ENCODE assay signal across 9 cellular contexts in genomic region chr12:8108808-8109398, GRCh38. TPM values are rescaled to one million over a fixed set of nuclear protein-coding genes. Genes with fewer than 3 reads are reported as not detected.
DNase-seq lines count a peak whose midpoint lies in the region; ATAC-seq and TF ChIP-seq lines count a peak whose summit lies in the region.
"Had no signal": no experiment of that assay in that cellular context is flagged by ENCODE, and none has a peak within 500 bp of the region (broad histone marks: within the 10 kb centered on the region; RNA-seq: fewer than 3 reads in every experiment).

No MANE protein-coding gene starts in this region.

- no peaks in the 10 kb centered on the region for H4K20me1 ChIP-seq in PC-3 (ENCODE audit: low read length)

- H3K9me2 ChIP-seq in PC-3 (replicated peaks; ENCODE audit: low read length): no peaks in the 10 kb centered on the region

- H3K36me3 ChIP-seq in PC-3 (ENCODE audit: low read depth, low read length): peaks cover 2% of the 10 kb centered on the region; the same call in 1 of the 2 replicates
- H3K36me3 ChIP-seq in esophagus muscularis mucosa: peaks cover 0 to 22% (median 9%) of the 10 kb centered on the region in 4 donors

- H3K4me1 ChIP-seq in PC-3 (ENCODE audit: insufficient read depth, low read length) (no peaks in the 10 kb centered on the region), esophagus muscularis mucosa (peaks cover 0 to 8% (median 0%) of the 10 kb centered on the region in 4 donors)

- peak; percentile 94 for TF ChIP-seq CTCF in PC-3 (conservative IDR thresholded peaks at IDR 0.05; ENCODE audit: low read depth, low read length)
- TF ChIP-seq CTCF in esophagus muscularis mucosa (IDR thresholded peaks at IDR 0.05): peak; percentile 89 to 95 (median 92)

- CTCF ChIA-PET in PC-3 (lab: Charles Lee): no interaction called here

- 0 out of 2 replicates have a peak overlapping the region, but pooled peaks have one; percentile 28 for H2AFZ ChIP-seq in PC-3 (ENCODE audit: low read length)

- peaks cover 5 to 30% (median 30%) of the 10 kb centered on the region in 3 donors for H3K36me3 Mint-ChIP-seq in naive thymus-derived CD8-positive, alpha-beta T cell

- H3K27ac Mint-ChIP-seq in naive thymus-derived CD8-positive, alpha-beta T cell: peak overlapping the region in 1 of 10 donors; percentile 48

- H3K27me3 Mint-ChIP-seq in naive thymus-derived CD8-positive, alpha-beta T cell: no peaks in the 10 kb centered on the region

- no peak for TF ChIP-seq EP300 in esophagus muscularis mucosa (IDR thresholded peaks at IDR 0.05)

- no peak overlapping the region for H3K9ac ChIP-seq in PC-3 (ENCODE audit: low read length)

- H3K4me2 ChIP-seq in PC-3 (ENCODE audit: low read length): no peak overlapping the region

- WGBS in esophagus muscularis mucosa: 0% methylated on average over 3 of the region's 3 CpGs

- H3K9me3 ChIP-seq in PC-3 (ENCODE audit: low read length) (no peaks in the 10 kb centered on the region), esophagus muscularis mucosa (no peaks in the 10 kb centered on the region)

- POLR2A ChIA-PET in PC-3 (lab: Charles Lee; ENCODE audit: unreplicated experiment): no interaction called here
- POLR2A ChIA-PET in naive thymus-derived CD8-positive, alpha-beta T cell (lab: Charles Lee): interaction anchor here (0.5 kb wide), 1 partner anchor 1420 kb away, joined by 4 read pairs; no protein-coding TSS in a partner anchor

- H3K4me3 Mint-ChIP-seq in naive thymus-derived CD8-positive, alpha-beta T cell: peak overlapping the region in 1 of 10 donors; percentile 18

- no TSS peak for BruUV-seq in PC-3 (replicated peaks; lab: Mats Ljungman, UMichigan)

- TF ChIP-seq POLR2A in esophagus muscularis mucosa (IDR thresholded peaks at IDR 0.05; ENCODE audit: low read depth): no peak

- intact Hi-C loops in PC-3 (cut with micrococcal nuclease): loop anchor here (1.0 kb wide), 2 partner anchors 71 to 128 kb away; no protein-coding TSS in a partner anchor
- intact Hi-C loops in esophagus muscularis mucosa (cut with DNase I): loop anchor here (5.0 kb wide), 1 partner anchor 128 kb away; no protein-coding TSS in a partner anchor

- peaks cover 0 to 2% (median 0%) of the 10 kb centered on the region in 9 donors for H3K9me3 Mint-ChIP-seq in naive thymus-derived CD8-positive, alpha-beta T cell

- H3K4me3 ChIP-seq in PC-3 (ENCODE audit: low read length) (no peak overlapping the region), esophagus muscularis mucosa (no peak overlapping the region)

- no peak overlapping the region for H3K27ac ChIP-seq in PC-3 (ENCODE audit: low read length)
- H3K27ac ChIP-seq in esophagus muscularis mucosa (replicated peaks in 1 of 4): no peak overlapping the region

- H3K79me2 ChIP-seq in PC-3 (ENCODE audit: low read length): no peaks in the 10 kb centered on the region

- DNase-seq in DMS79 (lab: John Stamatoyannopoulos, UW): peak; percentile 13
- peak; percentile 60 for DNase-seq in HS-5 (ENCODE audit: low read depth)
- peak; percentile 81 for DNase-seq in PC-3
- DNase-seq in activated T-cell treated with anti-CD3 and anti-CD28 coated beads for 48 hours (ENCODE audit: low read depth): peak; percentile 59
- no peak for DNase-seq in esophagus muscularis mucosa (ENCODE audit: extremely low spot score)
- peak; percentile 51 to 88 (median 76) for DNase-seq in naive thymus-derived CD8-positive, alpha-beta T cell
- peak; percentile 60 to 71 for DNase-seq in stimulated activated CD8-positive, alpha-beta memory T cell treated with anti-CD3 and anti-CD28 coated beads, Interleukin-7, amount 100 ng/mL, for 4 hours (ENCODE audit: low read depth in 2 of 2)

- peaks cover 4 to 6% (median 5%) of the 10 kb centered on the region in 4 donors for H3K4me1 Mint-ChIP-seq in naive thymus-derived CD8-positive, alpha-beta T cell

- H3F3A ChIP-seq in PC-3 (ENCODE audit: low read length, unreplicated experiment): no peaks in the 10 kb centered on the region

- H3K27me3 ChIP-seq in PC-3 (ENCODE audit: low read length): no peaks in the 10 kb centered on the region
- no peaks in the 10 kb centered on the region for H3K27me3 ChIP-seq in esophagus muscularis mucosa

- ATAC-seq in PC-3 (peak; percentile 71), GM19328 (IDR thresholded peaks at IDR 0.05; ENCODE audit: unreplicated experiment) (no peak)
- ATAC-seq in naive thymus-derived CD8-positive, alpha-beta T cell: peak; percentile 80 to 91

RNA-seq across cellular contexts. Expression of gene CLEC4A, which starts 14.5 kb away (rescaled TPM):
- 0.51 TPM in 1 of 2 replicates, not detected in the other for total RNA-seq in PC-3 (2014; rRNA removed)
- 1 to 10 TPM in 2 of 4 donors, under 1 TPM in 2; 0.40 to 2.2 (median 0.91) TPM for total RNA-seq in esophagus muscularis mucosa
- total RNA-seq in naive thymus-derived CD8-positive, alpha-beta T cell: 1 to 10 TPM; 1.4 to 2.9 TPM
- under 1 TPM; 0.39 to 0.82 (median 0.60) TPM for polyA plus RNA-seq in naive thymus-derived CD8-positive, alpha-beta T cell

RNA-seq across cellular contexts. Expression of gene NECAP1, which starts 26.8 kb away (rescaled TPM):
- total RNA-seq in PC-3 (2014; rRNA removed): 27.8 and 34.8 TPM in 2 replicates
- total RNA-seq in esophagus muscularis mucosa: 10 to 100 TPM; 17.9 to 29.2 (median 23.0) TPM
- total RNA-seq in naive thymus-derived CD8-positive, alpha-beta T cell: 10 to 100 TPM; 59.8 to 67.9 TPM
- polyA plus RNA-seq in naive thymus-derived CD8-positive, alpha-beta T cell: 10 to 100 TPM; 20.4 to 26.0 (median 24.9) TPM

RNA-seq across cellular contexts. Expression of gene C3AR1, which starts 42.7 kb away (rescaled TPM):
- not detected in 2 replicates for total RNA-seq in PC-3 (2014; rRNA removed)
- 10 to 100 TPM in 1 of 4 donors, 1 to 10 TPM in 3; 4.9 to 18.7 (median 9.0) TPM for total RNA-seq in esophagus muscularis mucosa
- 1 to 10 TPM; 1.5 to 2.0 TPM for total RNA-seq in naive thymus-derived CD8-positive, alpha-beta T cell
- polyA plus RNA-seq in naive thymus-derived CD8-positive, alpha-beta T cell: 1 to 10 TPM in 2 of 3 donors, under 1 TPM in 1; 0.09 to 6.5 (median 2.7) TPM

RNA-seq across cellular contexts. Expression of gene ZNF705A, which starts 47.9 kb away (rescaled TPM):
- not detected in 2 replicates for total RNA-seq in PC-3 (2014; rRNA removed)
- not detected for total RNA-seq in esophagus muscularis mucosa
- not detected for total RNA-seq in naive thymus-derived CD8-positive, alpha-beta T cell
- polyA plus RNA-seq in naive thymus-derived CD8-positive, alpha-beta T cell: not detected
- polyA plus RNA-seq: esophagus had no signal
